In the genomic region with DNA sequence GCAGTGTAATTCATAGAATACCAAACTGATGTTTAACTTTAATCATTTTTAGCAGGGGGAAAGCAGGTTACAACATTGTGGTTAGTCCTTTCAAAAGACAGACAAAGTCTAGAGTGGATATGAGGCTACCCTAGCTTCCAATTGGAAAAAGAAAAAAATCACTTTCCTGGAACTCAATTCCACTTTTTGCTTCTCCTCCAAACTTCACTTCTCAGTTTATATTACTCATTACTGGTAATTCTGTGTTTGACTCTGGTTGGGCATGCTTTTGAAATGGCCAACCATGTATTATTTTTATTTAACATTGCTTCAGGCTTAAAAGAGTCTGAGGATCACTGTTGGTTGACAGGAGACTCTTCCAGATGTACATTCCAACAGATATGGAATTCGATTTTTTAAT, we compare ENCODE assay signal across 14 cellular contexts.
DNase-seq lines count a peak whose midpoint lies in the region; ATAC-seq and TF ChIP-seq lines count a peak whose summit lies in the region.
"Had no signal": no experiment of that assay in that cellular context is flagged by ENCODE, and none has a peak within 500 bp of the region (broad histone marks: within the 10 kb centered on the region; RNA-seq: fewer than 3 reads in every experiment).

No MANE protein-coding gene starts in this region.

- H3K27ac ChIP-seq in endodermal cell (ENCODE audit: low read depth, low read length) (no peak overlapping the region), SJCRH30 (no peak overlapping the region)
- H3K27ac ChIP-seq: SJSA1 had no signal

- DNase-seq in GM03348 (ENCODE audit: low spot score) (peak; percentile 69), fibroblast of the conjunctiva (ENCODE audit: low read depth) (peak; percentile 16), stromal cell of bone marrow (ENCODE audit: low read depth) (peak; percentile 87), GM10266 (ENCODE audit: extremely low spot score) (no peak), endodermal cell (no peak), SJCRH30 (no peak)
- DNase-seq: dorsolateral prefrontal cortex; Karpas-422; NCI-H226; stimulated activated CD8-positive, alpha-beta memory T cell treated with anti-CD3 and anti-CD28 coated beads, Interleukin-4, amount 100 ng/mL, for 48 hours had no signal

- H3K36me3 ChIP-seq in endodermal cell (ENCODE audit: control insufficient read depth, insufficient read depth, low read length) (no peaks in the 10 kb centered on the region), SJCRH30 (no peaks in the 10 kb centered on the region)
- H3K36me3 ChIP-seq: SJSA1 had no signal

- H3K4me1 Mint-ChIP-seq in endodermal cell, result peaks cover 10% of the 10 kb centered on the region

- WGBS in endodermal cell (ENCODE audit: insufficient coverage in 1 of 2, insufficient read length in 1 of 2), 2 experiments, result 91 to 96% methylated on average over 1 of the region's 1 CpG

- H3K27me3 Mint-ChIP-seq in endodermal cell (ENCODE audit: insufficient read depth), result no peaks in the 10 kb centered on the region

- peaks cover 20% of the 10 kb centered on the region for H3K9me3 Mint-ChIP-seq in endodermal cell
- H3K9me3 Mint-ChIP-seq: activated T-helper 2 cell treated with anti-CD3 and anti-CD28 coated beads, Interferon-gamma antibody, Interleukin-2, Interleukin-4, amounts not matched to agents 10 μg/mL and 5 μg/mL and 100 μg/mL, durations not matched to agents 14 hours and 24 hours and 36 hours had no signal

- H3K4me1 ChIP-seq in endodermal cell (ENCODE audit: control insufficient read depth, insufficient read depth, low read length) (no peaks in the 10 kb centered on the region), SJCRH30 (no peaks in the 10 kb centered on the region)

- H3K27ac Mint-ChIP-seq in endodermal cell, result no peak overlapping the region
- H3K27ac Mint-ChIP-seq: activated T-helper 2 cell treated with anti-CD3 and anti-CD28 coated beads, Interferon-gamma antibody, Interleukin-2, Interleukin-4, amounts not matched to agents 10 μg/mL and 5 μg/mL and 100 μg/mL, durations not matched to agents 14 hours and 24 hours and 36 hours had no signal

- H3K4me3 ChIP-seq in endodermal cell (ENCODE audit: low read length) (no peak overlapping the region), SJCRH30 (no peak overlapping the region)
- H3K4me3 ChIP-seq: dorsolateral prefrontal cortex, SJSA1 had no signal

- ATAC-seq in SK-N-SH treated with all-trans-retinoic acid at 6 μM for 48 hours, result peak; percentile 76
- ATAC-seq in HG02885 (IDR thresholded peaks at IDR 0.05; ENCODE audit: poor library complexity, unreplicated experiment), result no peak

- TF ChIP-seq CTCF in GM10266 (IDR thresholded peaks at IDR 0.05; ENCODE audit: control insufficient read depth, insufficient read depth, low read depth, missing control alignments), result no peak
- TF ChIP-seq CTCF in endodermal cell (conservative IDR thresholded peaks at IDR 0.05), result no peak

- H3K27me3 ChIP-seq in endodermal cell (ENCODE audit: control insufficient read depth, insufficient read depth, low read length, poor library complexity, severe bottlenecking) (no peaks in the 10 kb centered on the region), SJCRH30 (no peaks in the 10 kb centered on the region)
- H3K27me3 ChIP-seq: dorsolateral prefrontal cortex, SJSA1 had no signal

- H3K36me3 Mint-ChIP-seq in endodermal cell (ENCODE audit: low read depth), result peaks cover 14% of the 10 kb centered on the region

- H3K9me3 ChIP-seq in endodermal cell (ENCODE audit: control insufficient read depth, low read length) (peaks cover 16% of the 10 kb centered on the region), SJCRH30 (replicated peaks) (no peaks in the 10 kb centered on the region)
- H3K9me3 ChIP-seq: SJSA1 had no signal

- no peak overlapping the region for H3K9ac ChIP-seq in endodermal cell (ENCODE audit: extremely low read depth, low read length, poor library complexity, severe bottlenecking)

- no peak overlapping the region for H3K4me3 Mint-ChIP-seq in endodermal cell

TF ChIP-seq in SK-N-SH treated with all-trans-retinoic acid at 6 μM for 48 hours, 23 proteins besides CTCF, POLR2A, EP300 and RAD21:
- TF ChIP-seq TOX (CRISPR knock-in tag; IDR thresholded peaks at IDR 0.05; ENCODE audit: borderline replicate concordance) (no peak), ZNF8 (CRISPR knock-in tag; IDR thresholded peaks at IDR 0.05) (no peak), ZFP30 (CRISPR knock-in tag; IDR thresholded peaks at IDR 0.05) (no peak), CREB5 (CRISPR knock-in tag; IDR thresholded peaks at IDR 0.05; ENCODE audit: low read depth) (no peak), TCF4 (CRISPR knock-in tag; IDR thresholded peaks at IDR 0.05; ENCODE audit: borderline replicate concordance) (no peak)

Comparison
In these comparisons a context has a peak if more than half of its experiments do, and no peak if none do; other contexts are left out.
1. DNase-seq: peak in GM03348 (single experiment), fibroblast of the conjunctiva (single experiment) and stromal cell of bone marrow (single experiment); none in GM10266 (single experiment), endodermal cell (single experiment) and SJCRH30 (0 of 2).